ENCODE assay signal across 2 cellular contexts in the genomic region with DNA sequence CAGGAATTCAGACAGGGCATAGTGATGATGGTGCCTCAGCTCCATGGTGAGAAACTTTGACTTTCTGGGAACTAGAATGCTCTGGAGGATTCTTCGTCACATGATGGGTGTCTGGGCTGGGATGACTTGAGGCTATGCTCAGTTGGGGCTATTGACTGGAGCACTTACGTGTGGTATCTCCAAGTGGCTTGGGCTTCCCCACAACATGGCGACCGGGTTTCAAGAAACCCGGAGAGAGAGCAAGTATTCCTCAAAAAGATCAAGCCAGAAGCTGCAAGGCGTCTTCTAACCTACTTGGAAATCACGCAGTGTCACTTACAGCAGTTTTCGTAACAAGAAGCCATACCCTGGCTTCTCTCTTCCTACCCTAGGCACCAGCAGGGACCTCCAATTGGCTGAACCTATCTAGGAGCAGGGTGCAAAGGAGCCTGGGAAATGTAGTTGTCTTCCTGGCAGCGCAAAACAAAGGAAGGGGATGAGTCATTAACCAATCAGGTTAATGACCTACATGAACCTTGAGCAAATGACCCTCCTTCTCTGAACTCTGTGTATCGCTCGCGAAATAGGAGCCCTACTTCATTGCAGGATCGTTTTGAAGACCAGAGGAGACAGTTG.
TF ChIP-seq lines count a peak whose summit lies in the region.

No MANE protein-coding gene starts in this region.

TF ChIP-seq in SK-N-SH treated with all-trans-retinoic acid at 6 μM for 48 hours, 23 proteins besides CTCF, POLR2A, EP300 and RAD21:
- no peak for TF ChIP-seq ZNF8 (CRISPR knock-in tag; IDR thresholded peaks at IDR 0.05)
- TF ChIP-seq ZNF565 (CRISPR knock-in tag; conservative IDR thresholded peaks at IDR 0.05; ENCODE audit: low read depth), result peak; percentile 73; the same call in 1 of the 2 replicates
- no peak for TF ChIP-seq PPARA (CRISPR knock-in tag; IDR thresholded peaks at IDR 0.05; ENCODE audit: borderline replicate concordance)
- no peak for TF ChIP-seq TOX (CRISPR knock-in tag; IDR thresholded peaks at IDR 0.05; ENCODE audit: borderline replicate concordance)
- TF ChIP-seq ZC3H10 (CRISPR knock-in tag; IDR thresholded peaks at IDR 0.05), result no peak

TF ChIP-seq in SK-N-SH, 30 proteins besides CTCF, POLR2A, EP300 and RAD21:
- no peak for TF ChIP-seq TCF12 (IDR thresholded peaks at IDR 0.05)
